ENCODE assay signal across 18 cellular contexts in genomic region chr11:27412192-27412691, GRCh38. TPM values are rescaled to one million over a fixed set of nuclear protein-coding genes. Genes with fewer than 3 reads are reported as not detected.
DNase-seq lines count a peak whose midpoint lies in the region; ATAC-seq and TF ChIP-seq lines count a peak whose summit lies in the region.
"Had no signal": no experiment of that assay in that cellular context is flagged by ENCODE, and none has a peak within 500 bp of the region (broad histone marks: within the 10 kb centered on the region; RNA-seq: fewer than 3 reads in every experiment).

No MANE protein-coding gene starts in this region.

- H3K79me2 ChIP-seq in mammary epithelial cell (ENCODE audit: insufficient read depth, low read length) = peaks cover 76% of the 10 kb centered on the region
- H3K79me2 ChIP-seq in mesendoderm (ENCODE audit: control insufficient read depth, insufficient read depth, low read length) = peaks cover 9% of the 10 kb centered on the region

- no peak for TF ChIP-seq POLR2A in breast epithelium (IDR thresholded peaks at IDR 0.05)

- H2BK120ac ChIP-seq in mesendoderm (ENCODE audit: low read depth, low read length) = peak overlapping the region; percentile 38

- H3K27me3 ChIP-seq in mammary epithelial cell (ENCODE audit: insufficient read depth, low read length) (no peaks in the 10 kb centered on the region), breast epithelium (no peaks in the 10 kb centered on the region), mesendoderm (ENCODE audit: insufficient read depth, low read length, poor library complexity) (no peaks in the 10 kb centered on the region)
- H3K27me3 ChIP-seq: BLaER1 treated with 17β-estradiol and CSF1 and Interleukin-3, amounts not matched to agents 10 nM and 100 nM; SJCRH30 had no signal

- in situ Hi-C loops in mammary epithelial cell (cut with MboI; ENCODE audit: low sequenced_read_pairs in 2 of 2) = no loop called here

- TF ChIP-seq CTCF in mammary epithelial cell (conservative IDR thresholded peaks at IDR 0.05 in 1 of 2, IDR thresholded peaks at IDR 0.05 in 1 of 2; ENCODE audit: extremely low read depth in 1 of 2, insufficient read depth in 1 of 2, low read depth in 1 of 2, low read length in 2 of 2) (no peak), breast epithelium (IDR thresholded peaks at IDR 0.05) (no peak)

- no peak overlapping the region for H3K9ac ChIP-seq in mammary epithelial cell (ENCODE audit: insufficient read depth, low read length)
- no peak overlapping the region for H3K9ac ChIP-seq in mesendoderm (ENCODE audit: low read length)
- H3K9ac ChIP-seq: BLaER1 treated with 17β-estradiol and CSF1 and Interleukin-3, amounts not matched to agents 10 nM and 100 nM; KMS-11 had no signal

- no peak overlapping the region for H2AFZ ChIP-seq in mammary epithelial cell (ENCODE audit: low read depth, low read length)

- H4K20me1 ChIP-seq in mammary epithelial cell (ENCODE audit: insufficient read depth, low read length) = no peaks in the 10 kb centered on the region
- H4K20me1 ChIP-seq: BLaER1 treated with 17β-estradiol and CSF1 and Interleukin-3, amounts not matched to agents 10 nM and 100 nM had no signal

- DNase-seq in mammary epithelial cell = no peak
- no peak for DNase-seq in breast epithelium (ENCODE audit: low spot score in 2 of 2)
- peak; percentile 30 for DNase-seq in OCI-M1 (lab: John Stamatoyannopoulos, UW)
- DNase-seq in mesendoderm = no peak
- no peak for DNase-seq in NCI-H2107 treated with DMSO at 0.1 percent for 48 hours (lab: John Stamatoyannopoulos, UW; ENCODE audit: unreplicated experiment)
- DNase-seq in NCI-H510A (lab: John Stamatoyannopoulos, UW) = no peak
- DNase-seq: CD8-positive, alpha-beta memory T cell; DND-41; HFFc6; NCI-H1048; NCI-H187 treated with DMSO at 0.1 percent for 48 hours; NCI-H2171 treated with DMSO at 0.1 percent for 48 hours; NCI-H524 treated with DMSO at 0.1 percent for 48 hours; PC-3; SJCRH30 had no signal

- H2BK15ac ChIP-seq in mesendoderm (replicated peaks; ENCODE audit: low read depth) = no peak overlapping the region

- no peak overlapping the region for H3K4me2 ChIP-seq in mammary epithelial cell (ENCODE audit: insufficient read depth, low read depth, low read length)
- H3K4me2 ChIP-seq in mesendoderm (ENCODE audit: low read length) = no peak overlapping the region
- H3K4me2 ChIP-seq: BLaER1 treated with 17β-estradiol and CSF1 and Interleukin-3, amounts not matched to agents 10 nM and 100 nM; KMS-11 had no signal

- H3K18ac ChIP-seq in mesendoderm (ENCODE audit: low read length) = no peak overlapping the region

- CTCF ChIA-PET in mammary epithelial cell (lab: Charles Lee; ENCODE audit: low non-redundant PET) = no interaction called here

- dilution Hi-C loops in mammary epithelial cell (cut with HindIII; ENCODE audit: low sequenced_read_pairs) = no loop called here

- H3K9me3 ChIP-seq in mammary epithelial cell (replicated peaks; ENCODE audit: insufficient read depth, low read length) (no peaks in the 10 kb centered on the region), breast epithelium (no peaks in the 10 kb centered on the region)
- H3K9me3 ChIP-seq: BLaER1 treated with 17β-estradiol and CSF1 and Interleukin-3, amounts not matched to agents 10 nM and 100 nM; SJCRH30 had no signal

- no peak overlapping the region for H3K4ac ChIP-seq in mesendoderm (ENCODE audit: low read depth, low read length)

- no peak overlapping the region for H3K56ac ChIP-seq in mesendoderm (ENCODE audit: low read length)

- no TSS peak for BruUV-seq in mammary epithelial cell (replicated peaks; lab: Mats Ljungman, UMichigan)

- peaks cover 22% of the 10 kb centered on the region for H3K4me1 ChIP-seq in mammary epithelial cell (ENCODE audit: insufficient read depth, low read length)
- H3K4me1 ChIP-seq in breast epithelium = no peaks in the 10 kb centered on the region
- peaks cover 4% of the 10 kb centered on the region for H3K4me1 ChIP-seq in mesendoderm (ENCODE audit: control insufficient read depth, low read depth, low read length)
- H3K4me1 ChIP-seq: SJCRH30 had no signal

- peaks cover 8% of the 10 kb centered on the region for H3K79me1 ChIP-seq in mesendoderm (ENCODE audit: low read length)

- intact Hi-C loops in mammary epithelial cell (cut with micrococcal nuclease) = no loop called here
- intact Hi-C loops in breast epithelium (cut with DNase I; ENCODE audit: low total_unique reads) = no loop called here

- H3K27ac ChIP-seq in mammary epithelial cell (ENCODE audit: insufficient read depth, low read depth, low read length) (peak overlapping the region; percentile 72), breast epithelium (no peak overlapping the region), mesendoderm (ENCODE audit: low read depth, low read length) (no peak overlapping the region)
- H3K27ac ChIP-seq: BLaER1 treated with 17β-estradiol and CSF1 and Interleukin-3, amounts not matched to agents 10 nM and 100 nM; KMS-11; SJCRH30 had no signal

- no peak overlapping the region for H2BK5ac ChIP-seq in mesendoderm (ENCODE audit: low read length)

- peaks cover 3% of the 10 kb centered on the region for H3K36me3 ChIP-seq in mammary epithelial cell (ENCODE audit: insufficient read depth, low read length)
- H3K36me3 ChIP-seq in breast epithelium = no peaks in the 10 kb centered on the region
- H3K36me3 ChIP-seq in mesendoderm (ENCODE audit: control insufficient read depth, insufficient read depth, low read length) = no peaks in the 10 kb centered on the region
- H3K36me3 ChIP-seq: BLaER1 treated with 17β-estradiol and CSF1 and Interleukin-3, amounts not matched to agents 10 nM and 100 nM had no signal

- ATAC-seq in HG02798 (IDR thresholded peaks at IDR 0.05; ENCODE audit: poor library complexity, unreplicated experiment) = no peak

- no peak overlapping the region for H4K5ac ChIP-seq in mesendoderm (ENCODE audit: low read length)

- H4K8ac ChIP-seq in mesendoderm (ENCODE audit: low read depth, low read length) = no peak overlapping the region

- H3K23ac ChIP-seq in mesendoderm (ENCODE audit: low read length) = no peak overlapping the region

- no peak overlapping the region for H3K4me3 ChIP-seq in mammary epithelial cell (replicated peaks in 1 of 3; ENCODE audit: insufficient read depth in 1 of 3, low read depth in 2 of 3, low read length in 3 of 3)
- H3K4me3 ChIP-seq in breast epithelium = no peak overlapping the region
- no peak overlapping the region for H3K4me3 ChIP-seq in mesendoderm (ENCODE audit: low read length)
- H3K4me3 ChIP-seq: BLaER1 treated with 17β-estradiol and CSF1 and Interleukin-3, amounts not matched to agents 10 nM and 100 nM; SJCRH30 had no signal

- no peak overlapping the region for H2AK5ac ChIP-seq in mesendoderm (ENCODE audit: low read length)

RNA-seq across cellular contexts. Expression of gene CCDC34, which starts 49.2 kb away (rescaled TPM):
- total RNA-seq in mammary epithelial cell = 10 to 100 TPM in 1 of 2 donors, 1 to 10 TPM in 1; 2.5 to 10.4 TPM
- polyA plus RNA-seq in mammary epithelial cell = 5.9 TPM
- 1.5 TPM for polyA minus RNA-seq in mammary epithelial cell
- 1 to 10 TPM; 2.2 to 9.7 (median 4.9) TPM for total RNA-seq in breast epithelium
- 38.0 TPM for polyA plus RNA-seq in mesendoderm (2013, experiment 1 of 2)
- polyA plus RNA-seq in mesendoderm (2013, experiment 2 of 2) = 40.1 TPM
